ENCODE assay signal across 14 cellular contexts in the genomic region with DNA sequence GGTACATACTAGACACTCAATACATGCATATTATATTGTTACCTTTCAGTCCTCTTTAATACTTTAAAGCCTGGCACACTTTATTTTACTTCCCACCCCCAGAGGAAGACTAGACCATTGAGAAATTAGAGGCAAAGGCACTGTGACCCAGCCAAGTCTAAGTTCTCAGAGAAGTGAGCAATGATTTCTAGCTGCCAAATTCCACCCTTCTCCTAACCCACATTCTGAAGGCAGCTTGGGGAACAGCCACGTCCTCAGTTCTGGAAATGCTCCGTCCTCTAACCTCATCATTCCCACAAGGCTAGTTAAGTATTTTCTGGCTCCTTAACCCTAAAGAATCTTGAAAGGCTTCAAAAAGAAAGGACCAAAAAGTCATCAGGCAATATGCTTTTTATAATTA.
DNase-seq lines count a peak whose midpoint lies in the region; ATAC-seq and TF ChIP-seq lines count a peak whose summit lies in the region.
"Had no signal": no experiment of that assay in that cellular context is flagged by ENCODE, and none has a peak within 500 bp of the region (broad histone marks: within the 10 kb centered on the region; RNA-seq: fewer than 3 reads in every experiment).

No MANE protein-coding gene starts in this region.

- H3K36me3 ChIP-seq in body of pancreas (replicated peaks in 1 of 2; ENCODE audit: insufficient read depth in 1 of 2, low read depth in 2 of 2) (no peaks in the 10 kb centered on the region), right atrium auricular region (no peaks in the 10 kb centered on the region), sigmoid colon (peaks cover 0 to 49% (median 4%) of the 10 kb centered on the region in 4 donors)
- H3K36me3 ChIP-seq: upper lobe of left lung had no signal

- H3K27me3 ChIP-seq in body of pancreas: no peaks in the 10 kb centered on the region
- no peaks in the 10 kb centered on the region for H3K27me3 ChIP-seq in right atrium auricular region
- no peaks in the 10 kb centered on the region for H3K27me3 ChIP-seq in sigmoid colon
- H3K27me3 ChIP-seq: upper lobe of left lung had no signal

- H3K9me3 ChIP-seq in body of pancreas (no peaks in the 10 kb centered on the region), right atrium auricular region (no peaks in the 10 kb centered on the region), sigmoid colon (no peaks in the 10 kb centered on the region)
- H3K9me3 ChIP-seq: upper lobe of left lung had no signal

- ATAC-seq in body of pancreas (peak; percentile 41), GM18520 (IDR thresholded peaks at IDR 0.05; ENCODE audit: unreplicated experiment) (no peak), GM19035 (IDR thresholded peaks at IDR 0.05; ENCODE audit: unreplicated experiment) (no peak)
- ATAC-seq: T-helper 17 cell had no signal

- H3K27ac ChIP-seq in body of pancreas (no peak overlapping the region), right atrium auricular region (peak overlapping the region; percentile 12 to 54), sigmoid colon (peak overlapping the region; percentile 13 to 69 (median 46))

- peak; percentile 96 for DNase-seq in AG10803 (ENCODE audit: low read depth)
- peak in 3 of 4 donors; percentile 11 to 34 (median 14) for DNase-seq in body of pancreas
- peak; percentile 66 for DNase-seq in right atrium auricular region (ENCODE audit: low spot score)
- peak; percentile 78 for DNase-seq in sigmoid colon
- no peak for DNase-seq in SHP77 (lab: John Stamatoyannopoulos, UW)
- DNase-seq in NCI-H2196 (lab: John Stamatoyannopoulos, UW; ENCODE audit: unreplicated experiment): no peak
- DNase-seq: activated naive CD4-positive, alpha-beta T cell treated with anti-CD3 and anti-CD28 coated beads for 36 hours; AML-193; mammary epithelial cell; NCI-H2081 treated with DMSO at 0.1 percent for 48 hours; T-helper 17 cell; upper lobe of left lung had no signal

- no peak overlapping the region for H3K4me3 ChIP-seq in AG10803 (ENCODE audit: low read length)
- no peak overlapping the region for H3K4me3 ChIP-seq in body of pancreas
- H3K4me3 ChIP-seq in right atrium auricular region: no peak overlapping the region
- no peak overlapping the region for H3K4me3 ChIP-seq in sigmoid colon
- H3K4me3 ChIP-seq: upper lobe of left lung had no signal

- intact Hi-C loops in body of pancreas (cut with DNase I): no loop called here
- intact Hi-C loops in sigmoid colon (cut with DNase I): loop anchor here (5.0 to 10.0 kb wide), 2 partner anchors 254 to 568 kb away; no protein-coding TSS in a partner anchor

- TF ChIP-seq CTCF in AG10803 (conservative IDR thresholded peaks at IDR 0.05; ENCODE audit: low read length) (no peak), body of pancreas (IDR thresholded peaks at IDR 0.05) (no peak), right atrium auricular region (IDR thresholded peaks at IDR 0.05) (no peak), sigmoid colon (IDR thresholded peaks at IDR 0.05) (no peak)

- WGBS in body of pancreas, 2 donors: 73 to 85% methylated on average over 2 of the region's 2 CpGs
- 67 to 77% methylated on average over 2 of the region's 2 CpGs for WGBS in sigmoid colon, 2 donors

- TF ChIP-seq POLR2A in body of pancreas (IDR thresholded peaks at IDR 0.05) (no peak), sigmoid colon (IDR thresholded peaks at IDR 0.05) (no peak)

- no peaks in the 10 kb centered on the region for H3K4me1 ChIP-seq in body of pancreas
- peaks cover 0 to 26% of the 10 kb centered on the region in 2 donors for H3K4me1 ChIP-seq in right atrium auricular region
- peaks cover 0 to 53% (median 45%) of the 10 kb centered on the region in 4 donors for H3K4me1 ChIP-seq in sigmoid colon

- TF ChIP-seq EP300 in sigmoid colon (IDR thresholded peaks at IDR 0.05): no peak

Comparison
In these comparisons a context has a peak if more than half of its experiments do, and no peak if none do; other contexts are left out.
1. DNase-seq: peak in AG10803 (single experiment), body of pancreas (3 of 4), right atrium auricular region (single experiment) and sigmoid colon (single experiment); none in SHP77 (0 of 2) and NCI-H2196 (single experiment).
2. H3K27ac ChIP-seq: peak in right atrium auricular region (2 of 2) and sigmoid colon (4 of 4); none in body of pancreas (0 of 4).